Comparison of ENCODE assay signal across 2 cellular contexts in genomic region chr16:88876942-88877526, GRCh38.
TF ChIP-seq lines count a peak whose summit lies in the region.

No MANE protein-coding gene starts in this region.

TF ChIP-seq in HepG2, 621 proteins besides CTCF, POLR2A, EP300 and RAD21:
- peak; percentile 45; the same call in 1 of the 2 replicates for TF ChIP-seq CREB1 (IDR thresholded peaks at IDR 0.05)
- TF ChIP-seq CREB1 (CRISPR knock-in tag; IDR thresholded peaks at IDR 0.05): no peak
- peak; percentile 40; the same call in 1 of the 2 replicates for TF ChIP-seq EZH2 (conservative IDR thresholded peaks at IDR 0.05; ENCODE audit: low read depth, low read length)
- no peak for TF ChIP-seq ZNF10 (CRISPR knock-in tag; IDR thresholded peaks at IDR 0.05; ENCODE audit: borderline replicate concordance, low read depth)

TF ChIP-seq in K562, 482 proteins besides CTCF, POLR2A, EP300 and RAD21:
- TF ChIP-seq NBN (IDR thresholded peaks at IDR 0.05; ENCODE audit: low read depth) (no peak), SRSF3 (IDR thresholded peaks at IDR 0.05; ENCODE audit: insufficient read depth, low read length) (no peak), POLR2G (IDR thresholded peaks at IDR 0.05; ENCODE audit: low read depth, low read length) (peak; percentile 67), FOXK1 (CRISPR knock-in tag; IDR thresholded peaks at IDR 0.05; ENCODE audit: borderline replicate concordance) (no peak), RBBP5 (IDR thresholded peaks at IDR 0.05; ENCODE audit: borderline replicate concordance, insufficient read depth, low read length, poor library complexity, severe bottlenecking) (no peak), ELF1 (tag; IDR thresholded peaks at IDR 0.05) (no peak), RBM22 (IDR thresholded peaks at IDR 0.05; ENCODE audit: low read depth, low read length, poor library complexity, severe bottlenecking) (peak; percentile 92), PHF21A (IDR thresholded peaks at IDR 0.05; ENCODE audit: borderline replicate concordance, low read depth) (no peak), CCNT2 (IDR thresholded peaks at IDR 0.05; ENCODE audit: borderline replicate concordance, extremely low read depth, insufficient read length, low read depth, low read length) (peak; percentile 26), CBFA2T2 (conservative IDR thresholded peaks at IDR 0.05) (no peak)
